ENCODE assay signal across 2 cellular contexts in genomic region chr2:11326692-11327211, GRCh38.
TF ChIP-seq lines count a peak whose summit lies in the region.

No MANE protein-coding gene starts in this region.

TF ChIP-seq in IMR-90, 13 proteins besides CTCF, POLR2A, EP300 and RAD21:
- TF ChIP-seq, protein P1, sequence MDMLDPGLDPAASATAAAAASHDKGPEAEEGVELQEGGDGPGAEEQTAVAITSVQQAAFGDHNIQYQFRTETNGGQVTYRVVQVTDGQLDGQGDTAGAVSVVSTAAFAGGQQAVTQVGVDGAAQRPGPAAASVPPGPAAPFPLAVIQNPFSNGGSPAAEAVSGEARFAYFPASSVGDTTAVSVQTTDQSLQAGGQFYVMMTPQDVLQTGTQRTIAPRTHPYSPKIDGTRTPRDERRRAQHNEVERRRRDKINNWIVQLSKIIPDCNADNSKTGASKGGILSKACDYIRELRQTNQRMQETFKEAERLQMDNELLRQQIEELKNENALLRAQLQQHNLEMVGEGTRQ (IDR thresholded peaks at IDR 0.05; ENCODE audit: low read depth, low read length): no peak
- no peak for TF ChIP-seq CEBPB (IDR thresholded peaks at IDR 0.05; ENCODE audit: low read depth, low read length)
- no peak for TF ChIP-seq BHLHE40 (IDR thresholded peaks at IDR 0.05; ENCODE audit: low read depth, low read length)
- no peak for TF ChIP-seq MXI1 (IDR thresholded peaks at IDR 0.05; ENCODE audit: borderline replicate concordance, low read depth, low read length)
- no peak for TF ChIP-seq RCOR1 (IDR thresholded peaks at IDR 0.05; ENCODE audit: insufficient replicate concordance, low read length)
- TF ChIP-seq SMC3 (IDR thresholded peaks at IDR 0.05; ENCODE audit: low read depth, low read length): no peak
- TF ChIP-seq MAZ (IDR thresholded peaks at IDR 0.05; ENCODE audit: borderline replicate concordance, low read depth, low read length): no peak
- TF ChIP-seq MAFK (IDR thresholded peaks at IDR 0.05; ENCODE audit: low read depth, low read length): no peak
- no peak for TF ChIP-seq NFE2L2 (IDR thresholded peaks at IDR 0.05; ENCODE audit: low read depth, low read length)
- TF ChIP-seq ELK1 (IDR thresholded peaks at IDR 0.05; ENCODE audit: borderline replicate concordance, low read depth, low read length): no peak
- no peak for TF ChIP-seq CHD1 (IDR thresholded peaks at IDR 0.05; ENCODE audit: low read depth, low read length)
- TF ChIP-seq FOS (IDR thresholded peaks at IDR 0.05; ENCODE audit: low read depth, low read length): no peak
- no peak for TF ChIP-seq RFX5 (IDR thresholded peaks at IDR 0.05; ENCODE audit: low read depth, low read length)

TF ChIP-seq in K562, 482 proteins besides CTCF, POLR2A, EP300 and RAD21:
- TF ChIP-seq ZNF274 (IDR thresholded peaks at IDR 0.05; ENCODE audit: borderline replicate concordance, low read depth, low read length) (no peak), ZNF740 (CRISPR knock-in tag; IDR thresholded peaks at IDR 0.05) (no peak), ZNF740 (tag; IDR thresholded peaks at IDR 0.05) (no peak), RBM22 (IDR thresholded peaks at IDR 0.05; ENCODE audit: low read depth, low read length, poor library complexity, severe bottlenecking) (no peak), ZBTB33 (CRISPR knock-in tag; IDR thresholded peaks at IDR 0.05) (no peak), XRCC3 (IDR thresholded peaks at IDR 0.05) (no peak), NR0B1 (IDR thresholded peaks at IDR 0.05; ENCODE audit: partially characterized antibody) (no peak), TOE1 (IDR thresholded peaks at IDR 0.05; ENCODE audit: borderline replicate concordance) (no peak), TOE1 (CRISPR knock-in tag; IDR thresholded peaks at IDR 0.05; ENCODE audit: borderline replicate concordance, low read depth) (no peak), ZNF212 (CRISPR knock-in tag; IDR thresholded peaks at IDR 0.05) (no peak), HMGN3 (IDR thresholded peaks at IDR 0.05; ENCODE audit: borderline replicate concordance, extremely low read depth, insufficient read length, low read depth, low read length) (no peak), RBM17 (IDR thresholded peaks at IDR 0.05; ENCODE audit: borderline replicate concordance, low read depth, low read length) (no peak), ZKSCAN8 (CRISPR knock-in tag; IDR thresholded peaks at IDR 0.05) (no peak), NR1H2 (CRISPR knock-in tag; IDR thresholded peaks at IDR 0.05) (no peak), MTA1 (IDR thresholded peaks at IDR 0.05; ENCODE audit: borderline replicate concordance) (no peak), TAF9B (IDR thresholded peaks at IDR 0.05; ENCODE audit: partially characterized antibody) (no peak)
- TF ChIP-seq, protein P2, sequence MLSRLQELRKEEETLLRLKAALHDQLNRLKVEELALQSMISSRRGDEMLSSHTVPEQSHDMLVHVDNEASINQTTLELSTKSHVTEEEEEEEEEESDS (CRISPR knock-in tag; IDR thresholded peaks at IDR 0.05): no peak
- TF ChIP-seq, protein P3, sequence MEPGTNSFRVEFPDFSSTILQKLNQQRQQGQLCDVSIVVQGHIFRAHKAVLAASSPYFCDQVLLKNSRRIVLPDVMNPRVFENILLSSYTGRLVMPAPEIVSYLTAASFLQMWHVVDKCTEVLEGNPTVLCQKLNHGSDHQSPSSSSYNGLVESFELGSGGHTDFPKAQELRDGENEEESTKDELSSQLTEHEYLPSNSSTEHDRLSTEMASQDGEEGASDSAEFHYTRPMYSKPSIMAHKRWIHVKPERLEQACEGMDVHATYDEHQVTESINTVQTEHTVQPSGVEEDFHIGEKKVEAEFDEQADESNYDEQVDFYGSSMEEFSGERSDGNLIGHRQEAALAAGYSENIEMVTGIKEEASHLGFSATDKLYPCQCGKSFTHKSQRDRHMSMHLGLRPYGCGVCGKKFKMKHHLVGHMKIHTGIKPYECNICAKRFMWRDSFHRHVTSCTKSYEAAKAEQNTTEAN (CRISPR knock-in tag; IDR thresholded peaks at IDR 0.05): no peak
